ENCODE assay signal across 1 cellular context in the genomic region with DNA sequence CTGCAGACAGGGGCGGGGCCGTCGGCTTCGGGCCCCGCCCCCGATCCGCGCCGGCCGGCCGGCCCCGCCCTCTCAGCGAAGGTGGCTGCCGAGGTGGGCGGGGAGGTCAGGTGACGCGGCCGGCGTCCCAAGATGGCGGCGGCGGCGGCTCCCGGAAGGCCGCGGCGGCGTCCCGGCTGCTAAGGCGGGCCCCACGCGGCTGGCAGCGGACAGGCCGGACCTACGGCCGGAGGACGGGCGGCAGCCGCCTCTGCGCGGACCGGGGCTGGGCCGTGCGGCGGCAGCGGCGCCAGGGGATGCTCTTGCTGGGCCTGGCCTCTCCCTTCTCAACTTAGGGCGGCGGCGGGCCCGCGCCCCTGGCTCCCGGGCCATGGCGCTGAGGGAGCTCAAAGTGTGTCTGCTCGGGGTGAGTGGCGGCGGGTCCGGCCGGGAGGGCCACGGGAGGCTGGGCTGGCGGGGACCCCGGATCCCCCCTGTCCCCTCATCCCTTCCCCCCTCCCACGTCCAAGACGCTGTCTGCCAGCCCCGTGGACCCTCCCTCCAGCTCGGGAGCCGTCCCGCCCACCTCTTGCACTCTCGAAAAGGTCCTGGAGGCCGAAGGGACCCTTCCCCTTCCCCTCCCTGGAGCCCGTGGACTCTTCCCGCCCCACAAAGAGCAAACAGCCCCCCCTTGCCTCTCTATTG.
TF ChIP-seq lines count a peak whose summit lies in the region.

A gene with protein sequence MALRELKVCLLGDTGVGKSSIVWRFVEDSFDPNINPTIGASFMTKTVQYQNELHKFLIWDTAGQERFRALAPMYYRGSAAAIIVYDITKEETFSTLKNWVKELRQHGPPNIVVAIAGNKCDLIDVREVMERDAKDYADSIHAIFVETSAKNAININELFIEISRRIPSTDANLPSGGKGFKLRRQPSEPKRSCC (plus strand): TSS at position 109 of the 684 bp plus-strand sequence. CDS start 262 bp downstream, at position 371.

TF ChIP-seq in HCT116, 20 proteins besides CTCF, POLR2A, EP300 and RAD21 (continued from another document):
- TF ChIP-seq, protein P1, sequence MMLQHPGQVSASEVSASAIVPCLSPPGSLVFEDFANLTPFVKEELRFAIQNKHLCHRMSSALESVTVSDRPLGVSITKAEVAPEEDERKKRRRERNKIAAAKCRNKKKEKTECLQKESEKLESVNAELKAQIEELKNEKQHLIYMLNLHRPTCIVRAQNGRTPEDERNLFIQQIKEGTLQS (IDR thresholded peaks at IDR 0.05), result no peak
- TF ChIP-seq CBX3 (IDR thresholded peaks at IDR 0.05; ENCODE audit: low read depth) (no peak), POLR2AphosphoS5 (IDR thresholded peaks at IDR 0.05; ENCODE audit: low read depth, low read length) (peak; percentile 85)
